11 cellular contexts compared by ENCODE assay signal in the genomic region with DNA sequence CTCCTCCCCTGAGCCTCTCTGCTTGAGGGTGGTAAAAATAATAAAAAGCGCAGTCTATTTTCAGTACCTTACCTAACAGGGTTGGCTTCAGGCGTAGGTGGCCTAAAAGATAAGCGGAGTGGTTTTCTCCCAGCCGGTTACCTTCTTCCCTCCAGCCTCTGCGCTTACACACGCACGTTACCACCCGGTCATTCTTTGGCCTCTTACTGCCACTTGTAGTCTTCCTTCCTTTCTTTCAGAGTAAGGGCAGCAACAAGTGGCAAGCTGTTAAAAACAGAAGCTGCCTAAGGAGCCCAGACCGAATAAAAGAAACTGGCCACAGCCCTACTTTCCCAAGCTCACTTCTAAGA. TPM values are rescaled to one million over a fixed set of nuclear protein-coding genes. Genes with fewer than 3 reads are reported as not detected.
DNase-seq lines count a peak whose midpoint lies in the region; ATAC-seq and TF ChIP-seq lines count a peak whose summit lies in the region.
"Had no signal": no experiment of that assay in that cellular context is flagged by ENCODE, and none has a peak within 500 bp of the region (broad histone marks: within the 10 kb centered on the region; RNA-seq: fewer than 3 reads in every experiment).

No MANE protein-coding gene starts in this region.

- no peaks in the 10 kb centered on the region for H3K9me3 ChIP-seq in left lung
- H3K9me3 ChIP-seq in thyroid gland = no peaks in the 10 kb centered on the region

- peaks cover 0 to 23% of the 10 kb centered on the region in 2 donors for H3K4me1 ChIP-seq in left lung
- peaks cover 0 to 14% of the 10 kb centered on the region in 2 donors for H3K4me1 ChIP-seq in thyroid gland

- peak in 1 of 2 donors; percentile 19 for TF ChIP-seq POLR2A in thyroid gland (IDR thresholded peaks at IDR 0.05)

- 20 to 32% methylated on average over 9 of the region's 9 CpGs for WGBS in thyroid gland, 2 donors

- peak overlapping the region in 6 of 59 donors; percentile 22 to 70 (median 48) for H3K27ac ChIP-seq in dorsolateral prefrontal cortex
- peak overlapping the region; percentile 42 to 67 for H3K27ac ChIP-seq in left lung
- H3K27ac ChIP-seq in thyroid gland = peak overlapping the region; percentile 69 to 91 (median 78)

- H3K4me3 ChIP-seq in dorsolateral prefrontal cortex (peak overlapping the region in 44 of 59 donors; percentile 3 to 58 (median 32)), left lung (peak overlapping the region; percentile 12 to 24), thyroid gland (replicated peaks in 1 of 3) (no peak overlapping the region)

- intact Hi-C loops in dorsolateral prefrontal cortex (cut with DNase I) (loop anchor here (5.0 to 10.0 kb wide), 2 partner anchors 79 to 107 kb away; partner anchors contain the start of genes CLCA2 (in 1 of the 2) and ODF2L (in 1 of the 2)), left lung (cut with DNase I) (loop anchor here in 1 of 2 donors (10.0 kb wide), 1 partner anchor 129 kb away; no protein-coding TSS in a partner anchor), thyroid gland (cut with DNase I) (no loop called here)

- no peak for TF ChIP-seq CTCF in dorsolateral prefrontal cortex (IDR thresholded peaks at IDR 0.05 in 54 of 56, conservative IDR thresholded peaks at IDR 0.05 in 2 of 56; ENCODE audit: low read depth in 1 of 56, partially characterized antibody in 56 of 56)
- TF ChIP-seq CTCF in left lung (IDR thresholded peaks at IDR 0.05) = no peak
- TF ChIP-seq CTCF in thyroid gland (IDR thresholded peaks at IDR 0.05) = no peak

- ATAC-seq in left lung (peak; percentile 72), HG02981 (IDR thresholded peaks at IDR 0.05; ENCODE audit: unreplicated experiment) (no peak), HG03175 (IDR thresholded peaks at IDR 0.05; ENCODE audit: unreplicated experiment) (no peak)

- DNase-seq in OCI-M1 (lab: John Stamatoyannopoulos, UW) (peak; percentile 35), dorsolateral prefrontal cortex (no peak), left lung (peak in 1 of 2 donors; percentile 60), thyroid gland (peak; percentile 70 to 73), Kasumi-1 (lab: John Stamatoyannopoulos, UW) (no peak)
- DNase-seq: effector CD8-positive, alpha-beta T cell; MV-4-11 had no signal

- H3K36me3 ChIP-seq in left lung = no peaks in the 10 kb centered on the region
- H3K36me3 ChIP-seq in thyroid gland = no peaks in the 10 kb centered on the region

- H3K27me3 ChIP-seq in dorsolateral prefrontal cortex (no peaks in the 10 kb centered on the region), left lung (no peaks in the 10 kb centered on the region), thyroid gland (no peaks in the 10 kb centered on the region)

RNA-seq across cellular contexts. Expression of gene CLCA1, which starts 35.4 kb away (rescaled TPM):
- total RNA-seq in dorsolateral prefrontal cortex (under 1 TPM in 1 of 120 experiments, not detected in 119; 0.20 TPM), left lung (not detected), thyroid gland (not detected)
- total RNA-seq: activated T-helper 1 cell treated with anti-CD3 and anti-CD28 coated beads, Interleukin-12 subunit alpha, Interleukin-12 subunit beta, Interleukin-2, Interleukin-4 antibody, amounts not matched to agents 30 ng/mL and 10 ng/mL and 1 ng/mL, durations not matched to agents 14 hours and 24 hours and 36 hours; H4 had no signal

RNA-seq across cellular contexts. Expression of gene CLCA4, which starts 42.8 kb away (rescaled TPM):
- total RNA-seq in dorsolateral prefrontal cortex = 10 to 100 TPM in 25 of 120 experiments, 1 to 10 TPM in 92, under 1 TPM in 3; 0.93 to 27.9 (median 5.7) TPM
- not detected for total RNA-seq in left lung
- not detected for total RNA-seq in thyroid gland
- total RNA-seq: activated T-helper 1 cell treated with anti-CD3 and anti-CD28 coated beads, Interleukin-12 subunit alpha, Interleukin-12 subunit beta, Interleukin-2, Interleukin-4 antibody, amounts not matched to agents 30 ng/mL and 10 ng/mL and 1 ng/mL, durations not matched to agents 14 hours and 24 hours and 36 hours; H4 had no signal

Comparison
In these comparisons a context has a peak if more than half of its experiments do, and no peak if none do; other contexts are left out.
1. DNase-seq: peak in OCI-M1 (single experiment) and thyroid gland (2 of 2); none in dorsolateral prefrontal cortex (0 of 10) and Kasumi-1 (0 of 2).
2. H3K4me3 ChIP-seq: peak in dorsolateral prefrontal cortex (44 of 59) and left lung (2 of 2); none in thyroid gland (0 of 3).